In genomic region chr6:126983779-126984178, GRCh38 we compare ENCODE assay signal across 27 cellular contexts.
"Had no signal": no experiment of that assay in that cellular context is flagged by ENCODE, and none has a peak within 500 bp of the region (broad histone marks: within the 10 kb centered on the region; RNA-seq: fewer than 3 reads in every experiment).

No MANE protein-coding gene starts in this region.

- H3K4me1 Mint-ChIP-seq: activated CD4-positive, alpha-beta memory T cell treated with anti-CD3 and anti-CD28 coated beads, Interleukin-2, amount 10 ng/mL, durations not matched to agents 7 days and 5 days; activated CD4-positive, alpha-beta T cell treated with anti-CD3 and anti-CD28 coated beads, Interleukin-2, amount 10 ng/mL, durations not matched to agents 7 days and 5 days; activated naive CD4-positive, alpha-beta T cell treated with anti-CD3 and anti-CD28 coated beads, Interleukin-2, amount 10 ng/mL, durations not matched to agents 7 days and 5 days; central memory CD8-positive, alpha-beta T cell had no signal

- H3K4me3 ChIP-seq: coronary artery, dorsolateral prefrontal cortex, esophagus squamous epithelium, gastroesophageal sphincter had no signal

- H3K4me1 ChIP-seq: esophagus squamous epithelium, gastroesophageal sphincter had no signal

- H3K27ac Mint-ChIP-seq: activated CD4-positive, alpha-beta memory T cell treated with anti-CD3 and anti-CD28 coated beads, Interleukin-2, amount 10 ng/mL, durations not matched to agents 7 days and 5 days; activated CD4-positive, alpha-beta T cell treated with anti-CD3 and anti-CD28 coated beads, Interleukin-2, amount 10 ng/mL, durations not matched to agents 7 days and 5 days; activated naive CD4-positive, alpha-beta T cell treated with anti-CD3 and anti-CD28 coated beads, Interleukin-2, amount 10 ng/mL, durations not matched to agents 7 days and 5 days; activated naive CD4-positive, alpha-beta T cell treated with anti-CD3 and anti-CD28 coated beads, Interleukin-2, amount 50 U/mL, for 72 hours; activated T-cell treated with anti-CD3 and anti-CD28 coated beads, Interleukin-2, amount 50 U/mL, for 24 hours; activated T-cell treated with anti-CD3 and anti-CD28 coated beads, Interleukin-2, amount 50 U/mL, for 72 hours; dendritic cell treated with granulocyte-macrophage colony-stimulating factor and Interleukin-4, amounts not matched to agents 40 ng/mL and 50 ng/mL, for 4 days had no signal

- H3K27ac ChIP-seq: brain microvascular endothelial cell, coronary artery, dorsolateral prefrontal cortex, esophagus squamous epithelium, gastroesophageal sphincter had no signal

- H3K4me3 Mint-ChIP-seq: activated CD4-positive, alpha-beta memory T cell treated with anti-CD3 and anti-CD28 coated beads, Interleukin-2, amount 10 ng/mL, durations not matched to agents 7 days and 5 days; activated CD4-positive, alpha-beta T cell treated with anti-CD3 and anti-CD28 coated beads, Interleukin-2, amount 10 ng/mL, durations not matched to agents 7 days and 5 days; activated naive CD4-positive, alpha-beta T cell treated with anti-CD3 and anti-CD28 coated beads, Interleukin-2, amount 10 ng/mL, durations not matched to agents 7 days and 5 days; activated T-cell treated with anti-CD3 and anti-CD28 coated beads, Interleukin-2, amount 50 U/mL, for 24 hours; activated T-cell treated with anti-CD3 and anti-CD28 coated beads, Interleukin-2, amount 50 U/mL, for 72 hours; central memory CD8-positive, alpha-beta T cell; dendritic cell treated with granulocyte-macrophage colony-stimulating factor and Interleukin-4, amounts not matched to agents 40 ng/mL and 50 ng/mL, for 4 days had no signal

- H3K27me3 Mint-ChIP-seq: activated CD4-positive, alpha-beta memory T cell treated with anti-CD3 and anti-CD28 coated beads, Interleukin-2, amount 10 ng/mL, durations not matched to agents 7 days and 5 days; activated CD4-positive, alpha-beta T cell treated with anti-CD3 and anti-CD28 coated beads, Interleukin-2, amount 10 ng/mL, durations not matched to agents 7 days and 5 days; activated naive CD4-positive, alpha-beta T cell treated with anti-CD3 and anti-CD28 coated beads, Interleukin-2, amount 10 ng/mL, durations not matched to agents 7 days and 5 days; activated T-cell treated with anti-CD3 and anti-CD28 coated beads, Interleukin-2, amount 50 U/mL, for 24 hours; central memory CD8-positive, alpha-beta T cell; dendritic cell treated with granulocyte-macrophage colony-stimulating factor and Interleukin-4, amounts not matched to agents 40 ng/mL and 50 ng/mL, for 4 days had no signal

- H3K36me3 ChIP-seq: brain microvascular endothelial cell, esophagus squamous epithelium, gastroesophageal sphincter had no signal

- H3K9me3 ChIP-seq: gastroesophageal sphincter had no signal

- ATAC-seq: activated naive CD4-positive, alpha-beta T cell treated with anti-CD3 and anti-CD28 coated beads, Interleukin-2, amount 50 U/mL, for 72 hours; activated T-cell treated with anti-CD3 and anti-CD28 coated beads, Interleukin-2, amount 50 U/mL, for 72 hours; gastroesophageal sphincter had no signal

- H3K36me3 Mint-ChIP-seq: activated naive CD4-positive, alpha-beta T cell treated with anti-CD3 and anti-CD28 coated beads, Interleukin-2, amount 10 ng/mL, durations not matched to agents 7 days and 5 days; activated naive CD4-positive, alpha-beta T cell treated with anti-CD3 and anti-CD28 coated beads, Interleukin-2, amount 50 U/mL, for 72 hours had no signal

- DNase-seq: activated CD4-positive, alpha-beta memory T cell treated with anti-CD3 and anti-CD28 coated beads, Interleukin-2, amount 10 ng/mL, durations not matched to agents 7 days and 5 days; activated CD4-positive, alpha-beta T cell treated with anti-CD3 and anti-CD28 coated beads for 1 hour; activated CD4-positive, alpha-beta T cell treated with anti-CD3 and anti-CD28 coated beads for 4 hours; activated CD4-positive, alpha-beta T cell treated with anti-CD3 and anti-CD28 coated beads, Interleukin-2, amount 10 ng/mL, durations not matched to agents 7 days and 5 days; activated CD4-positive, alpha-beta T cell treated with anti-CD3 and anti-CD28 coated beads, Interleukin-2, amount 50 U/mL, for 4 hours; activated CD8-positive, alpha-beta memory T cell treated with anti-CD3 and anti-CD28 coated beads, Interleukin-2, amount 50 U/mL, for 48 hours; activated gamma-delta T cell; activated naive CD4-positive, alpha-beta T cell; activated naive CD4-positive, alpha-beta T cell treated with anti-CD3 and anti-CD28 coated beads, Interleukin-2, amount 10 ng/mL, durations not matched to agents 7 days and 5 days; activated T-cell treated with anti-CD3 and anti-CD28 coated beads for 4 hours; activated T-cell treated with anti-CD3 and anti-CD28 coated beads, Interleukin-2, amount 50 U/mL, for 24 hours; activated T-cell treated with anti-CD3 and anti-CD28 coated beads, Interleukin-2, amount 50 U/mL, for 72 hours; amniotic stem cell; anterior cingulate cortex; brain microvascular endothelial cell; dorsolateral prefrontal cortex; effector memory CD4-positive, alpha-beta T cell; erythroblast; esophagus squamous epithelium; foreskin melanocyte; head of caudate nucleus; T-helper 2 cell had no signal

- H3K27me3 ChIP-seq: brain microvascular endothelial cell, esophagus squamous epithelium, gastroesophageal sphincter had no signal
